In the genomic region with DNA sequence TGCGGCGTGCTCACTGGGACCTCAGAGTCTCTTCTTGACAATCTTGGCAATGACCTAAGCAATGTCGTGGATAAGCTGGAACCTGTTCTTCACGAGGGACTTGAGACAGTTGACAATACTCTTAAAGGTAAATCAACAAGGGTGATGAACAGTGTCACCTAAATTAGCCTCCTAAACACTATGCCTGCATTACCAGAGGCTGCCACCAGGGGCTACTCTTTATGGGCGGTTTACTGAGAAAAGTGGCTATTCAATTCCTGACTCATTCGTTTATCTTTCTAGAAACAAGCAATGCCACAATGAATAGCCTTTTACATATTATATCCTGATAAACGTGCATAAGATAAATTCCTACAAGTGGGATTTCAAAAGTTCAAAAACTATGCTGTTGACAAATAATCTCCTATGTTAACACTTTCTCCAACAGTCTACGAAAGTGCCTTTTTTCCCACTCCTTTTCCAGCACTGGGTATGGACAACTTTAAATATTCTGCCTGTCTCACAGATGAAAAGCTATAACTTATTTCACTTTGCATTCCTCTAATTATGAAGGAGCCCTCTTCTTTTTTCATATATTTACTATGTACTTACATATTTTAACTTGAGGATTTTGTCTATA, we compare ENCODE assay signal across 9 cellular contexts. TPM values are rescaled to one million over a fixed set of nuclear protein-coding genes. Genes with fewer than 3 reads are reported as not detected.
DNase-seq lines count a peak whose midpoint lies in the region; ATAC-seq and TF ChIP-seq lines count a peak whose summit lies in the region.
"Had no signal": no experiment of that assay in that cellular context is flagged by ENCODE, and none has a peak within 500 bp of the region (broad histone marks: within the 10 kb centered on the region; RNA-seq: fewer than 3 reads in every experiment).

No MANE protein-coding gene starts in this region.

- peaks cover 20 to 26% of the 10 kb centered on the region in 2 donors for H3K9me3 Mint-ChIP-seq in stimulated activated naive CD8-positive, alpha-beta T cell treated with anti-CD3 and anti-CD28 coated beads, Interleukin-15, amount 100 ng/mL, for 72 hours

- H4K20me1 ChIP-seq in hepatocyte (ENCODE audit: insufficient read depth, poor library complexity, severe bottlenecking) = no peaks in the 10 kb centered on the region

- no peak overlapping the region for H3K4me3 ChIP-seq in RWPE2 (ENCODE audit: severe bottlenecking)
- H3K4me3 ChIP-seq in hepatocyte = no peak overlapping the region
- no peak overlapping the region for H3K4me3 ChIP-seq in gastroesophageal sphincter
- no peak overlapping the region for H3K4me3 ChIP-seq in right cardiac atrium (ENCODE audit: low read length)

- H3K27ac ChIP-seq in RWPE2 (ENCODE audit: poor library complexity, severe bottlenecking) = no peak overlapping the region
- H3K27ac ChIP-seq in hepatocyte = no peak overlapping the region
- H3K27ac ChIP-seq in gastroesophageal sphincter = no peak overlapping the region
- H3K27ac ChIP-seq in right cardiac atrium (ENCODE audit: low read length) = no peak overlapping the region

- H3K27ac Mint-ChIP-seq in stimulated activated naive CD8-positive, alpha-beta T cell treated with anti-CD3 and anti-CD28 coated beads, Interleukin-15, amount 100 ng/mL, for 72 hours = peak overlapping the region in 1 of 2 donors; percentile 40

- ATAC-seq in stimulated activated naive CD8-positive, alpha-beta T cell treated with anti-CD3 and anti-CD28 coated beads, Interleukin-15, Interleukin-2, amounts not matched to agents 100 U/mL and 50 U/mL, for 24 hours = no peak
- ATAC-seq in stimulated activated naive CD8-positive, alpha-beta T cell treated with anti-CD3 and anti-CD28 coated beads, Interleukin-15, amount 100 ng/mL, for 72 hours = no peak
- ATAC-seq in RWPE2 (ENCODE audit: low read depth) (no peak), GM19467 (IDR thresholded peaks at IDR 0.05; ENCODE audit: unreplicated experiment) (no peak), gastroesophageal sphincter (no peak), right cardiac atrium (no peak)

- no peaks in the 10 kb centered on the region for H3K4me1 Mint-ChIP-seq in stimulated activated naive CD8-positive, alpha-beta T cell treated with anti-CD3 and anti-CD28 coated beads, Interleukin-15, amount 100 ng/mL, for 72 hours

- H3K9me3 ChIP-seq in RWPE2 (ENCODE audit: severe bottlenecking) = peaks cover 5% of the 10 kb centered on the region
- no peaks in the 10 kb centered on the region for H3K9me3 ChIP-seq in hepatocyte (ENCODE audit: low read depth)
- H3K9me3 ChIP-seq in gastroesophageal sphincter = peaks cover 0 to 31% (median 0%) of the 10 kb centered on the region in 3 donors
- H3K9me3 ChIP-seq in right cardiac atrium (ENCODE audit: control insufficient read depth, low read length) = no peaks in the 10 kb centered on the region

- H3K36me3 ChIP-seq in RWPE2 (ENCODE audit: low read depth) = no peaks in the 10 kb centered on the region
- H3K36me3 ChIP-seq in hepatocyte (replicated peaks; ENCODE audit: insufficient read depth, low read depth) = no peaks in the 10 kb centered on the region
- H3K36me3 ChIP-seq in gastroesophageal sphincter = no peaks in the 10 kb centered on the region

- H2AFZ ChIP-seq in hepatocyte = no peak overlapping the region

- TF ChIP-seq EP300 in gastroesophageal sphincter (IDR thresholded peaks at IDR 0.05) = no peak

- peak; percentile 56 for TF ChIP-seq CTCF in RWPE2 (IDR thresholded peaks at IDR 0.05; ENCODE audit: poor library complexity, severe bottlenecking)
- TF ChIP-seq CTCF in hepatocyte (IDR thresholded peaks at IDR 0.05; ENCODE audit: poor library complexity) = peak; percentile 37
- TF ChIP-seq CTCF in gastroesophageal sphincter (IDR thresholded peaks at IDR 0.05) = peak in 1 of 4 experiments; percentile 15

- TF ChIP-seq POLR2A in gastroesophageal sphincter (IDR thresholded peaks at IDR 0.05) = no peak

- no peaks in the 10 kb centered on the region for H3K79me2 ChIP-seq in hepatocyte

- H3K4me1 ChIP-seq in RWPE2 (ENCODE audit: insufficient read depth, poor library complexity, severe bottlenecking) = no peaks in the 10 kb centered on the region
- no peaks in the 10 kb centered on the region for H3K4me1 ChIP-seq in hepatocyte (ENCODE audit: insufficient read depth)
- H3K4me1 ChIP-seq in gastroesophageal sphincter = no peaks in the 10 kb centered on the region
- H3K4me1 ChIP-seq in right cardiac atrium (ENCODE audit: control insufficient read depth, insufficient read depth, low read length) = no peaks in the 10 kb centered on the region

- H3K27me3 ChIP-seq in RWPE2 (ENCODE audit: insufficient read depth, poor library complexity, severe bottlenecking) (no peaks in the 10 kb centered on the region), hepatocyte (peaks cover 11% of the 10 kb centered on the region), gastroesophageal sphincter (peaks cover 11% of the 10 kb centered on the region), right cardiac atrium (ENCODE audit: control insufficient read depth, insufficient read depth) (no peaks in the 10 kb centered on the region)

- intact Hi-C loops in right cardiac atrium (cut with DNase I) = no loop called here

- no peak overlapping the region for H3K4me3 Mint-ChIP-seq in stimulated activated naive CD8-positive, alpha-beta T cell treated with anti-CD3 and anti-CD28 coated beads, Interleukin-15, amount 100 ng/mL, for 72 hours

- H3K27me3 Mint-ChIP-seq in stimulated activated naive CD8-positive, alpha-beta T cell treated with anti-CD3 and anti-CD28 coated beads, Interleukin-15, amount 100 ng/mL, for 72 hours = no peaks in the 10 kb centered on the region

- peak; percentile 48 for DNase-seq in stimulated activated naive CD8-positive, alpha-beta T cell treated with anti-CD3 and anti-CD28 coated beads, Interleukin-15, Interleukin-2, amounts not matched to agents 100 U/mL and 50 U/mL, for 24 hours
- no peak for DNase-seq in stimulated activated naive CD8-positive, alpha-beta T cell treated with anti-CD3 and anti-CD28 coated beads, Interleukin-15, amount 100 ng/mL, for 72 hours
- DNase-seq in RWPE2 (ENCODE audit: low spot score) (peak; percentile 31), hepatocyte (ENCODE audit: low spot score) (no peak), NCI-H345 treated with DMSO at 0.1 percent for 48 hours (lab: John Stamatoyannopoulos, UW; ENCODE audit: unreplicated experiment) (no peak), right cardiac atrium (no peak)

- no peak overlapping the region for H3K4me2 ChIP-seq in hepatocyte

- 67% methylated on average over 8 of the region's 8 CpGs for WGBS in hepatocyte (ENCODE audit: low lambda C conversion rate, missing lambda C conversion rate)
- 47 to 60% methylated on average over 6 to 8 of the region's 8 CpGs for WGBS in gastroesophageal sphincter (ENCODE audit: low coverage in 1 of 2), 2 donors
- 53% methylated on average over 8 of the region's 8 CpGs for WGBS in right cardiac atrium

- H3K9me2 ChIP-seq in hepatocyte (replicated peaks; ENCODE audit: insufficient read depth) = no peaks in the 10 kb centered on the region

RNA-seq across cellular contexts. Expression of gene BPIFA2, which starts 1.3 kb away (rescaled TPM):
- not detected in 2 replicates for total RNA-seq in hepatocyte
- not detected in 2 replicates for polyA plus RNA-seq in hepatocyte
- total RNA-seq in gastroesophageal sphincter = 1 to 10 TPM in 1 of 4 donors, under 1 TPM in 1, not detected in 2; 0.42 to 2.0 TPM
- total RNA-seq in right cardiac atrium = not detected
- not detected for polyA plus RNA-seq in right cardiac atrium
- total RNA-seq: renal cortical epithelial cell had no signal

RNA-seq across cellular contexts. Expression of gene BPIFA3, which starts 47.9 kb away (rescaled TPM):
- total RNA-seq in hepatocyte = not detected in 2 replicates
- not detected in 2 replicates for polyA plus RNA-seq in hepatocyte
- not detected for total RNA-seq in gastroesophageal sphincter
- not detected for total RNA-seq in right cardiac atrium
- not detected for polyA plus RNA-seq in right cardiac atrium
- total RNA-seq: renal cortical epithelial cell had no signal

Comparison
In these comparisons a context has a peak if more than half of its experiments do, and no peak if none do; other contexts are left out.
1. DNase-seq: peak in stimulated activated naive CD8-positive, alpha-beta T cell treated with anti-CD3 and anti-CD28 coated beads, Interleukin-15, Interleukin-2, amounts not matched to agents 100 U/mL and 50 U/mL, for 24 hours (single experiment) and RWPE2 (single experiment); none in stimulated activated naive CD8-positive, alpha-beta T cell treated with anti-CD3 and anti-CD28 coated beads, Interleukin-15, amount 100 ng/mL, for 72 hours (0 of 2), hepatocyte (single experiment), NCI-H345 treated with DMSO at 0.1 percent for 48 hours (single experiment) and right cardiac atrium (0 of 3).